Comparison of ENCODE assay signal across 8 cellular contexts in genomic region chr17:45222994-45223540, GRCh38. TPM values are rescaled to one million over a fixed set of nuclear protein-coding genes. Genes with fewer than 3 reads are reported as not detected.
DNase-seq lines count a peak whose midpoint lies in the region; TF ChIP-seq lines count a peak whose summit lies in the region.

No MANE protein-coding gene starts in this region.

- H3K9me3 ChIP-seq in ES-I3 (ENCODE audit: control insufficient read depth, insufficient read depth, low read length) (no peaks in the 10 kb centered on the region), OCI-LY7 (ENCODE audit: low read length) (no peaks in the 10 kb centered on the region)

- no peak overlapping the region for H3K27ac Mint-ChIP-seq in osteocyte (ENCODE audit: unreplicated experiment)

- H3K27me3 Mint-ChIP-seq in osteocyte (ENCODE audit: unreplicated experiment): peaks cover 3% of the 10 kb centered on the region

- peak overlapping the region; percentile 96 for H3K4me3 ChIP-seq in OCI-LY7 (ENCODE audit: low read depth, low read length, poor library complexity, severe bottlenecking)

- H3K36me3 ChIP-seq in ES-I3 (ENCODE audit: insufficient read depth, low read length) (no peaks in the 10 kb centered on the region), OCI-LY7 (ENCODE audit: insufficient read depth, low read length) (no peaks in the 10 kb centered on the region)

- TF ChIP-seq CTCF in OCI-LY7 (conservative IDR thresholded peaks at IDR 0.05; ENCODE audit: low read length): no peak
- no peak for TF ChIP-seq CTCF in osteocyte (IDR thresholded peaks at IDR 0.05)

- no peak overlapping the region for H2AFZ ChIP-seq in OCI-LY7 (ENCODE audit: low read length)

- H3K4me3 Mint-ChIP-seq in osteocyte (ENCODE audit: unreplicated experiment): peak overlapping the region; percentile 51

- no TSS peak for BruUV-seq in OCI-LY7 (replicated peaks; lab: Mats Ljungman, UMichigan)

- intact Hi-C loops in OCI-LY7 (cut with micrococcal nuclease; ENCODE audit: unreplicated experiment): no loop called here

- POLR2A ChIA-PET in OCI-LY7 (lab: Charles Lee): interaction anchor here (0.6 to 1.0 kb wide), 2 partner anchors 9 to 80 kb away, joined by 3 read pairs; no protein-coding TSS in a partner anchor

- no peaks in the 10 kb centered on the region for H3K36me3 Mint-ChIP-seq in osteocyte (ENCODE audit: unreplicated experiment)

- no peaks in the 10 kb centered on the region for H3K9me2 ChIP-seq in OCI-LY7 (ENCODE audit: insufficient read depth, low read length)

- peaks cover 35% of the 10 kb centered on the region for H3K4me1 ChIP-seq in ES-I3 (ENCODE audit: insufficient read depth, low read length)
- H3K4me1 ChIP-seq in OCI-LY7 (ENCODE audit: insufficient read depth, low read length, poor library complexity, severe bottlenecking): peaks cover 62% of the 10 kb centered on the region

- H4K20me1 ChIP-seq in OCI-LY7 (ENCODE audit: insufficient read depth, low read length): peaks cover 7% of the 10 kb centered on the region; the same call in 1 of the 2 replicates

- peaks cover 55% of the 10 kb centered on the region for H3K79me2 ChIP-seq in OCI-LY7 (ENCODE audit: insufficient read depth, low read depth, low read length)

- H3K4me1 Mint-ChIP-seq in osteocyte (ENCODE audit: unreplicated experiment): peaks cover 27% of the 10 kb centered on the region

- peak overlapping the region; percentile 98 for H3K4me2 ChIP-seq in OCI-LY7 (ENCODE audit: low read length)

- no peak for DNase-seq in OCI-LY7 (ENCODE audit: low spot score)
- DNase-seq in epidermal melanocyte (ENCODE audit: insufficient read length, low spot score): peak; percentile 7
- no peak for DNase-seq in osteocyte (ENCODE audit: extremely low spot score, unreplicated experiment)
- no peak for DNase-seq in activated gamma-delta T cell treated with Interleukin-2 at 50 U/mL for 16 hours
- DNase-seq in superior temporal gyrus (ENCODE audit: extremely low spot score): no peak
- no peak for DNase-seq in HT-29 (ENCODE audit: low spot score)
- no peak for DNase-seq in stimulated activated naive CD4-positive, alpha-beta T cell (lab: John Stamatoyannopoulos, UW)

- peak overlapping the region; percentile 97 for H3K27ac ChIP-seq in OCI-LY7 (ENCODE audit: low read depth, low read length, poor library complexity, severe bottlenecking)

- H3K9ac ChIP-seq in ES-I3 (ENCODE audit: low read depth, low read length): peak overlapping the region; percentile 76; the same call in 1 of the 2 replicates

- CTCF ChIA-PET in OCI-LY7 (lab: Charles Lee; ENCODE audit: unreplicated experiment): no interaction called here

- no peaks in the 10 kb centered on the region for H3K9me3 Mint-ChIP-seq in osteocyte (ENCODE audit: unreplicated experiment)

RNA-seq across cellular contexts. Expression of gene FMNL1, which starts 1.4 kb away (rescaled TPM):
- total RNA-seq in OCI-LY7 (2014; rRNA removed; shearing (Covaris generic)): 44.8 and 55.1 TPM in 2 replicates
- total RNA-seq in OCI-LY7 (2022) (133 and 159 TPM in 2 replicates), osteocyte (2.0 and 2.8 TPM in 2 replicates)
- total RNA-seq in HT-29 (2014; rRNA removed; shearing (Covaris generic)): 0.03 TPM in 1 of 2 replicates, not detected in the other

RNA-seq across cellular contexts. Expression of gene SPATA32, which starts 38.8 kb away (rescaled TPM):
- total RNA-seq in OCI-LY7 (2014; rRNA removed; shearing (Covaris generic)): 0.41 TPM in 1 of 2 replicates, not detected in the other
- total RNA-seq in OCI-LY7 (2022) (0.18 TPM in 1 of 2 replicates, not detected in the other), osteocyte (0.18 TPM in 1 of 2 replicates, not detected in the other)
- not detected in 2 replicates for total RNA-seq in HT-29 (2014; rRNA removed; shearing (Covaris generic))

Comparison
In these comparisons a context has a peak if more than half of its experiments do, and no peak if none do; other contexts are left out.
1. RNA of gene FMNL1, which starts 1.4 kb away (total RNA-seq): 44.8 to 159 TPM in OCI-LY7; 2.0 to 2.8 TPM in osteocyte and 0.03 TPM in HT-29; every median in the first group is over 10 times any median in the second.